In genomic region chr3:29635888-29636287, GRCh38 we compare ENCODE assay signal across 30 cellular contexts.
"Had no signal": no experiment of that assay in that cellular context is flagged by ENCODE, and none has a peak within 500 bp of the region (broad histone marks: within the 10 kb centered on the region; RNA-seq: fewer than 3 reads in every experiment).

No MANE protein-coding gene starts in this region.

- H3K36me3 Mint-ChIP-seq: activated naive CD8-positive, alpha-beta T cell treated with anti-CD3 and anti-CD28 coated beads for 36 hours had no signal

- H3K27ac ChIP-seq: cardiac muscle cell, RWPE1 had no signal

- ATAC-seq: activated CD8-positive, alpha-beta T cell treated with anti-CD3 and anti-CD28 coated beads for 36 hours; activated T-cell treated with anti-CD3 and anti-CD28 coated beads, Interleukin-2, amount 50 U/mL, for 72 hours; activated T-helper 17 cell treated with anti-CD3 and anti-CD28 coated beads, Interleukin-2, amount 50 U/mL, for 72 hours; Right ventricle myocardium inferior had no signal

- FAIRE-seq: RCC 7860 had no signal

- H3K27me3 Mint-ChIP-seq: activated CD4-positive, alpha-beta T cell treated with anti-CD3 and anti-CD28 coated beads, Interleukin-2, amount 10 ng/mL, durations not matched to agents 24 days and 14 days; activated T-helper 17 cell treated with anti-CD3 and anti-CD28 coated beads, Interleukin-2, amount 50 U/mL, for 72 hours; central memory CD8-positive, alpha-beta T cell had no signal

- H3K4me3 ChIP-seq: cardiac muscle cell had no signal

- H3K27me3 ChIP-seq: cardiac muscle cell had no signal

- H3K4me3 Mint-ChIP-seq: activated CD4-positive, alpha-beta T cell treated with anti-CD3 and anti-CD28 coated beads, Interleukin-2, amount 10 ng/mL, durations not matched to agents 24 days and 14 days; activated CD8-positive, alpha-beta T cell treated with anti-CD3 and anti-CD28 coated beads for 36 hours; activated naive CD8-positive, alpha-beta T cell treated with anti-CD3 and anti-CD28 coated beads for 36 hours; activated T-cell treated with anti-CD3 and anti-CD28 coated beads, Interleukin-2, amount 50 U/mL, for 72 hours; activated T-helper 17 cell treated with anti-CD3 and anti-CD28 coated beads, Interleukin-2, amount 50 U/mL, for 72 hours; central memory CD8-positive, alpha-beta T cell had no signal

- DNase-seq: activated CD4-positive, alpha-beta T cell treated with anti-CD3 and anti-CD28 coated beads, Interleukin-2, amount 10 ng/mL, durations not matched to agents 24 days and 14 days; activated CD4-positive, alpha-beta T cell treated with anti-CD3 and anti-CD28 coated beads, Interleukin-2, amount 50 U/mL, for 4 hours; activated CD8-positive, alpha-beta T cell treated with anti-CD3 and anti-CD28 coated beads for 36 hours; activated effector memory CD4-positive, alpha-beta T cell treated with anti-CD3 and anti-CD28 coated beads, Interleukin-2, amount 50 U/mL, for 16 hours; activated naive CD4-positive, alpha-beta T cell; activated naive CD4-positive, alpha-beta T cell treated with anti-CD3 and anti-CD28 coated beads, Interleukin-2, amount 50 U/mL, for 16 hours; activated naive CD8-positive, alpha-beta T cell treated with anti-CD3 and anti-CD28 coated beads for 36 hours; activated T-cell treated with anti-CD3 and anti-CD28 coated beads, Interleukin-2, amount 50 U/mL, for 1 hour; activated T-cell treated with anti-CD3 and anti-CD28 coated beads, Interleukin-2, amount 50 U/mL, for 72 hours; amniotic stem cell; aorta; Karpas-422; KBM-7; MM.1S; NCI-H1105; NCI-H1417 treated with DMSO at 0.1 percent for 48 hours; NCI-H187 treated with DMSO at 0.1 percent for 48 hours; NCI-H2081; NCI-H226; NCI-H446 treated with DMSO at 0.1 percent for 48 hours; NCI-H524; NCI-H69; SIG-M5; T1000 had no signal

- H3K4me1 Mint-ChIP-seq: activated CD4-positive, alpha-beta T cell treated with anti-CD3 and anti-CD28 coated beads, Interleukin-2, amount 10 ng/mL, durations not matched to agents 24 days and 14 days; activated naive CD8-positive, alpha-beta T cell treated with anti-CD3 and anti-CD28 coated beads for 36 hours; activated T-helper 17 cell treated with anti-CD3 and anti-CD28 coated beads, Interleukin-2, amount 50 U/mL, for 72 hours; central memory CD8-positive, alpha-beta T cell had no signal

- H3K27ac Mint-ChIP-seq: activated CD4-positive, alpha-beta T cell treated with anti-CD3 and anti-CD28 coated beads, Interleukin-2, amount 10 ng/mL, durations not matched to agents 24 days and 14 days; activated CD8-positive, alpha-beta T cell treated with anti-CD3 and anti-CD28 coated beads for 36 hours; activated naive CD8-positive, alpha-beta T cell treated with anti-CD3 and anti-CD28 coated beads for 36 hours; activated T-cell treated with anti-CD3 and anti-CD28 coated beads, Interleukin-2, amount 50 U/mL, for 72 hours; activated T-helper 17 cell treated with anti-CD3 and anti-CD28 coated beads, Interleukin-2, amount 50 U/mL, for 72 hours had no signal

- H3K9me3 Mint-ChIP-seq: activated CD4-positive, alpha-beta T cell treated with anti-CD3 and anti-CD28 coated beads, Interleukin-2, amount 10 ng/mL, durations not matched to agents 24 days and 14 days; activated CD8-positive, alpha-beta T cell treated with anti-CD3 and anti-CD28 coated beads for 36 hours; activated naive CD8-positive, alpha-beta T cell treated with anti-CD3 and anti-CD28 coated beads for 36 hours; activated T-cell treated with anti-CD3 and anti-CD28 coated beads, Interleukin-2, amount 50 U/mL, for 72 hours; activated T-helper 17 cell treated with anti-CD3 and anti-CD28 coated beads, Interleukin-2, amount 50 U/mL, for 72 hours had no signal

- H3K36me3 ChIP-seq: cardiac muscle cell had no signal
